In genomic region chr11:123093686-123094085, GRCh38 we compare ENCODE assay signal across 17 cellular contexts. TPM values are rescaled to one million over a fixed set of nuclear protein-coding genes. Genes with fewer than 3 reads are reported as not detected.
A peak's percentile ranks its signal among the peaks of the same experiment; 100 is the strongest.
DNase-seq lines count a peak whose midpoint lies in the region; ATAC-seq, FAIRE-seq and TF ChIP-seq lines count a peak whose summit lies in the region.
"Had no signal": no experiment of that assay in that cellular context is flagged by ENCODE, and none has a peak within 500 bp of the region (broad histone marks: within the 10 kb centered on the region; RNA-seq: fewer than 3 reads in every experiment).

No MANE protein-coding gene starts in this region.

- ATAC-seq in SK-N-SH treated with all-trans-retinoic acid at 6 μM for 48 hours, result no peak
- ATAC-seq: HepG2 had no signal

- no peak for FAIRE-seq in GM12892 (lab: Jason Lieb, UNC)
- FAIRE-seq: G401.6, GM19239, H1, HepG2, HTR-8/SVneo had no signal

- DNase-seq in NCI-H2171 treated with DMSO at 0.1 percent for 48 hours (lab: John Stamatoyannopoulos, UW) (peak; percentile 6), NCI-H2171 (lab: John Stamatoyannopoulos, UW) (no peak), NCI-H69 (lab: John Stamatoyannopoulos, UW) (peak; percentile 55), left kidney (ENCODE audit: low read depth, low spot score) (peak; percentile 54), midbrain (lab: John Stamatoyannopoulos, UW) (no peak), GM12892 (ENCODE audit: insufficient read length) (no peak)
- DNase-seq: 8988T; AML-193; CD4-positive, CD25-positive, alpha-beta regulatory T cell; DMS79; HCEC 1CT had no signal

- TF ChIP-seq POLR2A in GM12892 (IDR thresholded peaks at IDR 0.05; ENCODE audit: low read depth, low read length), result no peak

TF ChIP-seq in SK-N-SH treated with all-trans-retinoic acid at 6 μM for 48 hours, 23 proteins besides CTCF, POLR2A, EP300 and RAD21:
- TF ChIP-seq ESRRG (CRISPR knock-in tag; IDR thresholded peaks at IDR 0.05), result no peak
- TF ChIP-seq TOX (CRISPR knock-in tag; IDR thresholded peaks at IDR 0.05; ENCODE audit: borderline replicate concordance), result no peak
- no peak for TF ChIP-seq SNAI2 (CRISPR knock-in tag; IDR thresholded peaks at IDR 0.05)
- no peak for TF ChIP-seq BACH2 (CRISPR knock-in tag; IDR thresholded peaks at IDR 0.05; ENCODE audit: borderline replicate concordance)
- TF ChIP-seq POU6F1 (CRISPR knock-in tag; IDR thresholded peaks at IDR 0.05; ENCODE audit: borderline replicate concordance, low read depth), result no peak
- no peak for TF ChIP-seq CSRNP3 (CRISPR knock-in tag; IDR thresholded peaks at IDR 0.05)
- no peak for TF ChIP-seq CSDC2 (CRISPR knock-in tag; IDR thresholded peaks at IDR 0.05)
- TF ChIP-seq RARB (CRISPR knock-in tag; IDR thresholded peaks at IDR 0.05), result no peak
- TF ChIP-seq TCF4 (CRISPR knock-in tag; IDR thresholded peaks at IDR 0.05; ENCODE audit: borderline replicate concordance), result no peak
- no peak for TF ChIP-seq PPARA (CRISPR knock-in tag; IDR thresholded peaks at IDR 0.05; ENCODE audit: borderline replicate concordance)
- TF ChIP-seq ZNF8 (CRISPR knock-in tag; IDR thresholded peaks at IDR 0.05), result no peak
- TF ChIP-seq PATZ1 (CRISPR knock-in tag; IDR thresholded peaks at IDR 0.05; ENCODE audit: borderline replicate concordance), result no peak
- no peak for TF ChIP-seq CREB5 (CRISPR knock-in tag; IDR thresholded peaks at IDR 0.05; ENCODE audit: low read depth)
- no peak for TF ChIP-seq ZFP3 (CRISPR knock-in tag; IDR thresholded peaks at IDR 0.05)
- no peak for TF ChIP-seq ZNF70 (CRISPR knock-in tag; IDR thresholded peaks at IDR 0.05)
- TF ChIP-seq GLIS3 (CRISPR knock-in tag; IDR thresholded peaks at IDR 0.05), result no peak
TF ChIP-seq in SK-N-SH treated with all-trans-retinoic acid at 6 μM for 48 hours: peak in this region for 0.

RNA-seq across cellular contexts. Expression of gene HSPA8, which starts 31.8 kb away (rescaled TPM):
- 2,065 TPM for polyA plus RNA-seq in GM12892 (2012; ENCODE audit: missing spikeins)

Comparison
In these comparisons a context has a peak if more than half of its experiments do, and no peak if none do; other contexts are left out.
1. DNase-seq: peak in NCI-H2171 treated with DMSO at 0.1 percent for 48 hours (single experiment), NCI-H69 (single experiment) and left kidney (single experiment); none in NCI-H2171 (single experiment), midbrain (single experiment) and GM12892 (single experiment).